ENCODE assay signal across 1 cellular context in the genomic region with DNA sequence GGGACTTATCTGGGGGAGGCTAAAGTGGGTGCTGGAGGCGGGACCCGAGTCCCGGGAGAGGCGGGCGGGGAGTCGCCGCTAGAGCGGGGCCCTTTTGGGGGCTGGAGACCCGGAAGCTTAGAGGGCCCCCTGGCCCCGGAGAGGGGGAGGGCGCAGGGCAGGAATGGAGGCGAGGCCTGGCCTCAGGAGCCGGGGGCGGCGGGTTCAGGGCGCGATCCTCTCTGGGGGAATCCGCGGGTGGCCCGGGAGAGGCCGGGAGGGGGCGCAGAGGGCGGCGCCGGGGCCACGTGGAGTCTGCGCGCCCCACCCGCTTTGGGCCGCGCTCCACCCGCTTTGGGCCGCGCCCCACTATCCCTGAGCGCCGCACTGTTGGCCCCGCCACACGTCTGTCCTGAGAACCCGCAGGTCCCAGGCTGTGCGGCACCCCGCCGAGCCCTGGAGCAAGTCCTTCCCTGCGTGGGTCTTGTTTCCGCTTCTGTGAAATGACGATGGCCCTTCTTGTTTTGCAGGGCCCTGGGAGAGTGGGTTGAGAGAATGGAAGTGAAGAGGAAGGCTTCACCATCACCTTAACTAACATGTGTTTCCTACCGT.
TF ChIP-seq lines count a peak whose summit lies in the region.

No MANE protein-coding gene starts in this region.

TF ChIP-seq in GM12878, 131 proteins besides CTCF, POLR2A, EP300 and RAD21 (continued from another document):
- peak in 1 of 2 experiments; percentile 59; a peak in 1 of 3 replicates for TF ChIP-seq EGR1 (IDR thresholded peaks at IDR 0.05; ENCODE audit: borderline replicate concordance in 1 of 2, low read depth in 2 of 2, low read length in 2 of 2)
- TF ChIP-seq KDM1A (IDR thresholded peaks at IDR 0.05; ENCODE audit: borderline replicate concordance): no peak
- TF ChIP-seq IKZF2 (IDR thresholded peaks at IDR 0.05): no peak
- no peak for TF ChIP-seq POLR2AphosphoS2 (IDR thresholded peaks at IDR 0.05; ENCODE audit: low read depth, low read length)
- TF ChIP-seq, protein P1, sequence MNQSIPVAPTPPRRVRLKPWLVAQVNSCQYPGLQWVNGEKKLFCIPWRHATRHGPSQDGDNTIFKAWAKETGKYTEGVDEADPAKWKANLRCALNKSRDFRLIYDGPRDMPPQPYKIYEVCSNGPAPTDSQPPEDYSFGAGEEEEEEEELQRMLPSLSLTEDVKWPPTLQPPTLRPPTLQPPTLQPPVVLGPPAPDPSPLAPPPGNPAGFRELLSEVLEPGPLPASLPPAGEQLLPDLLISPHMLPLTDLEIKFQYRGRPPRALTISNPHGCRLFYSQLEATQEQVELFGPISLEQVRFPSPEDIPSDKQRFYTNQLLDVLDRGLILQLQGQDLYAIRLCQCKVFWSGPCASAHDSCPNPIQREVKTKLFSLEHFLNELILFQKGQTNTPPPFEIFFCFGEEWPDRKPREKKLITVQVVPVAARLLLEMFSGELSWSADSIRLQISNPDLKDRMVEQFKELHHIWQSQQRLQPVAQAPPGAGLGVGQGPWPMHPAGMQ (IDR thresholded peaks at IDR 0.05; ENCODE audit: borderline replicate concordance): no peak
- peak; percentile 71 for TF ChIP-seq IKZF1 (conservative IDR thresholded peaks at IDR 0.05)
- TF ChIP-seq SPI1 (IDR thresholded peaks at IDR 0.05; ENCODE audit: borderline replicate concordance, insufficient read depth, low read depth, low read length): no peak
- no peak for TF ChIP-seq SUZ12 (IDR thresholded peaks at IDR 0.05; ENCODE audit: unreplicated experiment)
- TF ChIP-seq TCF12 (IDR thresholded peaks at IDR 0.05; ENCODE audit: low read depth, low read length): no peak
- no peak for TF ChIP-seq CHD2 (IDR thresholded peaks at IDR 0.05; ENCODE audit: borderline replicate concordance, low read depth, low read length)
- TF ChIP-seq, protein P2, sequence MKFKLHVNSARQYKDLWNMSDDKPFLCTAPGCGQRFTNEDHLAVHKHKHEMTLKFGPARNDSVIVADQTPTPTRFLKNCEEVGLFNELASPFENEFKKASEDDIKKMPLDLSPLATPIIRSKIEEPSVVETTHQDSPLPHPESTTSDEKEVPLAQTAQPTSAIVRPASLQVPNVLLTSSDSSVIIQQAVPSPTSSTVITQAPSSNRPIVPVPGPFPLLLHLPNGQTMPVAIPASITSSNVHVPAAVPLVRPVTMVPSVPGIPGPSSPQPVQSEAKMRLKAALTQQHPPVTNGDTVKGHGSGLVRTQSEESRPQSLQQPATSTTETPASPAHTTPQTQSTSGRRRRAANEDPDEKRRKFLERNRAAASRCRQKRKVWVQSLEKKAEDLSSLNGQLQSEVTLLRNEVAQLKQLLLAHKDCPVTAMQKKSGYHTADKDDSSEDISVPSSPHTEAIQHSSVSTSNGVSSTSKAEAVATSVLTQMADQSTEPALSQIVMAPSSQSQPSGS (IDR thresholded peaks at IDR 0.05; ENCODE audit: low read length): no peak
- TF ChIP-seq, protein P3, sequence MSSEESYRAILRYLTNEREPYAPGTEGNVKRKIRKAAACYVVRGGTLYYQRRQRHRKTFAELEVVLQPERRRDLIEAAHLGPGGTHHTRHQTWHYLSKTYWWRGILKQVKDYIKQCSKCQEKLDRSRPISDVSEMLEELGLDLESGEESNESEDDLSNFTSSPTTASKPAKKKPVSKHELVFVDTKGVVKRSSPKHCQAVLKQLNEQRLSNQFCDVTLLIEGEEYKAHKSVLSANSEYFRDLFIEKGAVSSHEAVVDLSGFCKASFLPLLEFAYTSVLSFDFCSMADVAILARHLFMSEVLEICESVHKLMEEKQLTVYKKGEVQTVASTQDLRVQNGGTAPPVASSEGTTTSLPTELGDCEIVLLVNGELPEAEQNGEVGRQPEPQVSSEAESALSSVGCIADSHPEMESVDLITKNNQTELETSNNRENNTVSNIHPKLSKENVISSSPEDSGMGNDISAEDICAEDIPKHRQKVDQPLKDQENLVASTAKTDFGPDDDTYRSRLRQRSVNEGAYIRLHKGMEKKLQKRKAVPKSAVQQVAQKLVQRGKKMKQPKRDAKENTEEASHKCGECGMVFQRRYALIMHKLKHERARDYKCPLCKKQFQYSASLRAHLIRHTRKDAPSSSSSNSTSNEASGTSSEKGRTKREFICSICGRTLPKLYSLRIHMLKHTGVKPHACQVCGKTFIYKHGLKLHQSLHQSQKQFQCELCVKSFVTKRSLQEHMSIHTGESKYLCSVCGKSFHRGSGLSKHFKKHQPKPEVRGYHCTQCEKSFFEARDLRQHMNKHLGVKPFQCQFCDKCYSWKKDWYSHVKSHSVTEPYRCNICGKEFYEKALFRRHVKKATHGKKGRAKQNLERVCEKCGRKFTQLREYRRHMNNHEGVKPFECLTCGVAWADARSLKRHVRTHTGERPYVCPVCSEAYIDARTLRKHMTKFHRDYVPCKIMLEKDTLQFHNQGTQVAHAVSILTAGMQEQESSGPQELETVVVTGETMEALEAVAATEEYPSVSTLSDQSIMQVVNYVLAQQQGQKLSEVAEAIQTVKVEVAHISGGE (CRISPR knock-in tag; IDR thresholded peaks at IDR 0.05): no peak
